11 cellular contexts compared by ENCODE assay signal in genomic region chr10:31467791-31468535, GRCh38.
DNase-seq lines count a peak whose midpoint lies in the region; ATAC-seq, FAIRE-seq and TF ChIP-seq lines count a peak whose summit lies in the region.
"Had no signal": no experiment of that assay in that cellular context is flagged by ENCODE, and none has a peak within 500 bp of the region (broad histone marks: within the 10 kb centered on the region; RNA-seq: fewer than 3 reads in every experiment).

No MANE protein-coding gene starts in this region.

- intact Hi-C loops in CD4-positive, alpha-beta T cell (cut with DNase I, micrococcal nuclease): no loop called here
- intact Hi-C loops in mammary epithelial cell (cut with micrococcal nuclease): loop anchor here (1.0 kb wide), 2 partner anchors 684 to 716 kb away; no protein-coding TSS in a partner anchor
- intact Hi-C loops in HepG2 (cut with micrococcal nuclease; ENCODE audit: unreplicated experiment): loop anchor here (2.0 kb wide), 1 partner anchor 149 kb away; the partner anchor contains the start of gene ZEB1

- TF ChIP-seq POLR2A in HepG2 (IDR thresholded peaks at IDR 0.05; ENCODE audit: insufficient read depth in 1 of 2, low read depth in 2 of 2, low read length in 2 of 2): no peak

- FAIRE-seq in HepG2 (lab: Jason Lieb, UNC): peak; percentile 44

- H3K9ac ChIP-seq in mammary epithelial cell (ENCODE audit: insufficient read depth, low read length) (no peak overlapping the region), HepG2 (ENCODE audit: insufficient read depth, low read depth, low read length) (no peak overlapping the region)

- peaks cover 23% of the 10 kb centered on the region for H3K9me3 ChIP-seq in CD4-positive, alpha-beta T cell (ENCODE audit: control insufficient read depth, low read length)
- peaks cover 4% of the 10 kb centered on the region for H3K9me3 ChIP-seq in mammary epithelial cell (replicated peaks; ENCODE audit: insufficient read depth, low read length)
- peaks cover 18% of the 10 kb centered on the region for H3K9me3 ChIP-seq in HepG2 (ENCODE audit: low read length)
- H3K9me3 ChIP-seq in CD8-positive, alpha-beta memory T cell (ENCODE audit: low read length): peaks cover 14% of the 10 kb centered on the region
- H3K9me3 ChIP-seq: suprapubic skin had no signal

- WGBS in mammary epithelial cell (ENCODE audit: low coverage, missing lambda C conversion rate): 35% methylated on average over 4 of the region's 4 CpGs
- WGBS in HepG2 (ENCODE audit: low lambda C conversion rate): 96% methylated on average over 3 of the region's 4 CpGs

- no peak for TF ChIP-seq CTCF in CD4-positive, alpha-beta T cell (IDR thresholded peaks at IDR 0.05)
- TF ChIP-seq CTCF in mammary epithelial cell (conservative IDR thresholded peaks at IDR 0.05 in 1 of 2, IDR thresholded peaks at IDR 0.05 in 1 of 2; ENCODE audit: extremely low read depth in 1 of 2, insufficient read depth in 1 of 2, low read depth in 1 of 2, low read length in 2 of 2): peak; percentile 94 to 99
- TF ChIP-seq CTCF in HepG2 (CRISPR knock-in tag; IDR thresholded peaks at IDR 0.05): peak; percentile 60

- CTCF ChIA-PET in CD4-positive, alpha-beta T cell (lab: Charles Lee): interaction anchor here (1.1 kb wide), 1 partner anchor 294 kb away, joined by 3 read pairs; no protein-coding TSS in a partner anchor
- CTCF ChIA-PET in mammary epithelial cell (lab: Charles Lee; ENCODE audit: low non-redundant PET) (interaction anchor here (0.6 to 1.0 kb wide), 6 partner anchors 329 to 716 kb away, joined by 3 to 6 read pairs (median 4); partner anchors contain the start of gene ZNF438), HepG2 (lab: Yijun Ruan, JAX; ENCODE audit: low intra/inter-chr PET ratio, low total read pairs) (no interaction called here)
- CTCF ChIA-PET in CD8-positive, alpha-beta memory T cell (lab: Charles Lee): interaction anchor here (1.1 kb wide), 1 partner anchor 11 kb away, joined by 3 read pairs; no protein-coding TSS in a partner anchor

- TF ChIP-seq EP300 in HepG2 (IDR thresholded peaks at IDR 0.05; ENCODE audit: low read depth in 2 of 2, low read length in 2 of 2): no peak
- no peak for TF ChIP-seq EP300 in HepG2 (CRISPR knock-in tag; IDR thresholded peaks at IDR 0.05; ENCODE audit: borderline replicate concordance)

- peaks cover 57% of the 10 kb centered on the region for H3K36me3 Mint-ChIP-seq in CD4-positive, alpha-beta T cell (ENCODE audit: low read depth)
- peaks cover 37 to 53% (median 53%) of the 10 kb centered on the region in 3 donors for H3K36me3 Mint-ChIP-seq in CD8-positive, alpha-beta memory T cell

- DNase-seq in CD4-positive, alpha-beta T cell: no peak
- DNase-seq in HT-29 (ENCODE audit: low spot score) (peak; percentile 53), mammary epithelial cell (peak; percentile 47), HepG2 (ENCODE audit: low spot score) (peak; percentile 61), C1 segment of cervical spinal cord (lab: John Stamatoyannopoulos, UW) (no peak), NCI-H1048 (lab: John Stamatoyannopoulos, UW) (no peak)
- no peak for DNase-seq in CD8-positive, alpha-beta memory T cell
- DNase-seq: activated naive CD4-positive, alpha-beta T cell; NCI-H1694 treated with DMSO at 0.1 percent for 48 hours had no signal

- no peak overlapping the region for H3K4me3 Mint-ChIP-seq in CD4-positive, alpha-beta T cell
- H3K4me3 Mint-ChIP-seq in CD8-positive, alpha-beta memory T cell: no peak overlapping the region

- H3K79me2 ChIP-seq in mammary epithelial cell (ENCODE audit: insufficient read depth, low read length) (no peaks in the 10 kb centered on the region), HepG2 (ENCODE audit: insufficient read depth, low read length) (no peaks in the 10 kb centered on the region)

- peaks cover 15% of the 10 kb centered on the region for H3K9me3 Mint-ChIP-seq in CD4-positive, alpha-beta T cell
- H3K9me3 Mint-ChIP-seq in CD8-positive, alpha-beta memory T cell: peaks cover 19 to 45% (median 27%) of the 10 kb centered on the region in 5 donors

- BruUV-seq in mammary epithelial cell (replicated peaks; lab: Mats Ljungman, UMichigan): no TSS peak
- BruUV-seq in HepG2 (replicated peaks; lab: Mats Ljungman, UMichigan): no TSS peak

- H3K27ac ChIP-seq in CD4-positive, alpha-beta T cell (ENCODE audit: low read depth, low read length): no peak overlapping the region
- no peak overlapping the region for H3K27ac ChIP-seq in mammary epithelial cell (ENCODE audit: insufficient read depth, low read depth, low read length)
- H3K27ac ChIP-seq in HepG2 (ENCODE audit: extremely low read length, insufficient read depth, low read length): no peak overlapping the region
- H3K27ac ChIP-seq in CD8-positive, alpha-beta memory T cell (ENCODE audit: low read depth, low read length): no peak overlapping the region
- H3K27ac ChIP-seq: suprapubic skin had no signal

- no peak overlapping the region for H3K27ac Mint-ChIP-seq in CD4-positive, alpha-beta T cell
- no peak overlapping the region for H3K27ac Mint-ChIP-seq in CD8-positive, alpha-beta memory T cell

- dilution Hi-C loops in mammary epithelial cell (cut with HindIII; ENCODE audit: low sequenced_read_pairs): no loop called here

- no peaks in the 10 kb centered on the region for H3K4me1 ChIP-seq in mammary epithelial cell (ENCODE audit: insufficient read depth, low read length)
- no peaks in the 10 kb centered on the region for H3K4me1 ChIP-seq in HepG2 (ENCODE audit: insufficient read depth, low read length)
- no peaks in the 10 kb centered on the region for H3K4me1 ChIP-seq in CD8-positive, alpha-beta memory T cell (ENCODE audit: insufficient read depth, low read length)
- H3K4me1 ChIP-seq: suprapubic skin had no signal

- H3K4me3 ChIP-seq in mammary epithelial cell (replicated peaks in 1 of 3; ENCODE audit: insufficient read depth in 1 of 3, low read depth in 2 of 3, low read length in 3 of 3) (no peak overlapping the region), HepG2 (replicated peaks in 1 of 3; ENCODE audit: insufficient read depth in 1 of 3, low read depth in 2 of 3, low read length in 3 of 3) (no peak overlapping the region)
- H3K4me3 ChIP-seq in CD8-positive, alpha-beta memory T cell (ENCODE audit: low read length): no peak overlapping the region
- H3K4me3 ChIP-seq: suprapubic skin had no signal

- peaks cover 6% of the 10 kb centered on the region for H3K4me1 Mint-ChIP-seq in CD4-positive, alpha-beta T cell (ENCODE audit: low read depth)
- H3K4me1 Mint-ChIP-seq in CD8-positive, alpha-beta memory T cell: peaks cover 0 to 2% (median 0%) of the 10 kb centered on the region in 3 donors

- H3K27me3 Mint-ChIP-seq in CD4-positive, alpha-beta T cell: no peaks in the 10 kb centered on the region
- H3K27me3 Mint-ChIP-seq in CD8-positive, alpha-beta memory T cell: no peaks in the 10 kb centered on the region

- H3K27me3 ChIP-seq in CD4-positive, alpha-beta T cell (ENCODE audit: control insufficient read depth, insufficient read depth, low read length): no peaks in the 10 kb centered on the region
- H3K27me3 ChIP-seq in mammary epithelial cell (ENCODE audit: insufficient read depth, low read length) (no peaks in the 10 kb centered on the region), HepG2 (ENCODE audit: control insufficient read depth in 1 of 2, insufficient read depth in 2 of 2, low read length in 2 of 2) (no peaks in the 10 kb centered on the region)
- H3K27me3 ChIP-seq in CD8-positive, alpha-beta memory T cell (ENCODE audit: insufficient read depth, low read length, poor library complexity, severe bottlenecking): no peaks in the 10 kb centered on the region
- H3K27me3 ChIP-seq: suprapubic skin had no signal

- POLR2A ChIA-PET in CD4-positive, alpha-beta T cell (lab: Charles Lee): no interaction called here
- POLR2A ChIA-PET in HepG2 (lab: Yijun Ruan, JAX): no interaction called here
- POLR2A ChIA-PET in CD8-positive, alpha-beta memory T cell (lab: Charles Lee): no interaction called here

- H3K36me3 ChIP-seq in mammary epithelial cell (ENCODE audit: insufficient read depth, low read length) (no peaks in the 10 kb centered on the region), HepG2 (replicated peaks in 1 of 2; ENCODE audit: control insufficient read depth in 1 of 2, insufficient read depth in 2 of 2, low read length in 2 of 2) (peaks cover 10 to 23% of the 10 kb centered on the region in 2 experiments)
- peaks cover 14% of the 10 kb centered on the region for H3K36me3 ChIP-seq in CD8-positive, alpha-beta memory T cell (ENCODE audit: insufficient read depth, low read length)

- H4K20me1 ChIP-seq in mammary epithelial cell (ENCODE audit: insufficient read depth, low read length) (no peaks in the 10 kb centered on the region), HepG2 (ENCODE audit: insufficient read depth, low read length) (no peaks in the 10 kb centered on the region; the same call in 1 of the 2 replicates)

- H2AFZ ChIP-seq in mammary epithelial cell (ENCODE audit: low read depth, low read length): no peak overlapping the region
- no peak overlapping the region for H2AFZ ChIP-seq in HepG2 (ENCODE audit: low read length)

- peak; percentile 39 for ATAC-seq in CD4-positive, alpha-beta T cell (ENCODE audit: poor library complexity)
- ATAC-seq in HepG2 (peak; percentile 97), HG02798 (IDR thresholded peaks at IDR 0.05; ENCODE audit: poor library complexity, unreplicated experiment) (no peak)

- in situ Hi-C loops in mammary epithelial cell (cut with MboI; ENCODE audit: low sequenced_read_pairs in 2 of 2) (no loop called here), HepG2 (cut with HindIII; ENCODE audit: extremely low pct_ligation_motif_present, low pct_unique_long_range_greater_than_20kb) (no loop called here)

- peak; percentile 56; the same call in 1 of the 2 replicates for TF ChIP-seq RAD21 in HepG2 (CRISPR knock-in tag; IDR thresholded peaks at IDR 0.05)

- H3K4me2 ChIP-seq in mammary epithelial cell (ENCODE audit: insufficient read depth, low read depth, low read length): no peak overlapping the region
- no peak overlapping the region for H3K4me2 ChIP-seq in HepG2 (ENCODE audit: low read depth, low read length)

TF ChIP-seq in HepG2, 621 proteins besides CTCF, POLR2A, EP300 and RAD21 (continues in another document):
- no peak for TF ChIP-seq ZNF616 (CRISPR knock-in tag; IDR thresholded peaks at IDR 0.05; ENCODE audit: low read depth)
- no peak for TF ChIP-seq ZSCAN21 (CRISPR knock-in tag; IDR thresholded peaks at IDR 0.05; ENCODE audit: borderline replicate concordance)
- no peak for TF ChIP-seq PHF20 (CRISPR knock-in tag; IDR thresholded peaks at IDR 0.05)
- no peak for TF ChIP-seq ZFP82 (CRISPR knock-in tag; IDR thresholded peaks at IDR 0.05; ENCODE audit: borderline replicate concordance)
- no peak for TF ChIP-seq TMF1 (CRISPR knock-in tag; IDR thresholded peaks at IDR 0.05; ENCODE audit: low read depth)
- TF ChIP-seq AHR (CRISPR knock-in tag; IDR thresholded peaks at IDR 0.05): no peak
- peak; percentile 66; the same call in 1 of the 2 replicates for TF ChIP-seq ZMYM4 (CRISPR knock-in tag; IDR thresholded peaks at IDR 0.05)

Comparison
In these comparisons a context has a peak if more than half of its experiments do, and no peak if none do; other contexts are left out.
1. DNase-seq: peak in HT-29 (single experiment), mammary epithelial cell (single experiment) and HepG2 (single experiment); none in CD4-positive, alpha-beta T cell (0 of 10), C1 segment of cervical spinal cord (0 of 14), CD8-positive, alpha-beta memory T cell (0 of 5) and NCI-H1048 (single experiment).
2. intact Hi-C loops: an anchor here in mammary epithelial cell (1.0 kb wide) and HepG2 (2.0 kb wide); none called in CD4-positive, alpha-beta T cell.